8 cellular contexts compared by ENCODE assay signal in the genomic region with DNA sequence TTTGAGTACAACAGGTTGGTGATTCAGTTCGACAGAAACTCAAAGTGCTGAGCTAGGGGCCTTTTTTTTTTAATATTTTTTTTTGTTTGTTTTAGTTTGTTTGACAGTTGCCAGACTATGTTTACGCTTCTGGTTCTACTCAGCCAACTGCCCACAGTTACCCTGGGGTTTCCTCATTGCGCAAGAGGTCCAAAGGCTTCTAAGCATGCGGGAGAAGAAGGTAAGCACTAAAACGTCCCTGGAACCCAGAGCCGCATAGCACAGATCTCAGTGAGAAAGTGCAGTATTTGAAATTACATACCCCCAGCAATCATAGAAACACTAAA. TPM values are rescaled to one million over a fixed set of nuclear protein-coding genes. Genes with fewer than 3 reads are reported as not detected.
DNase-seq lines count a peak whose midpoint lies in the region; ATAC-seq and TF ChIP-seq lines count a peak whose summit lies in the region.

No MANE protein-coding gene starts in this region.

- peak overlapping the region; percentile 84 for H3K4me3 ChIP-seq in RWPE2 (ENCODE audit: severe bottlenecking)
- peak overlapping the region; percentile 44 to 65 for H3K4me3 ChIP-seq in gastroesophageal sphincter
- H3K4me3 ChIP-seq in parathyroid adenoma (ENCODE audit: low read depth, low read length): peak overlapping the region; percentile 62

- peak overlapping the region; percentile 72 for H2AFZ ChIP-seq in parathyroid adenoma

- H3K4me2 ChIP-seq in parathyroid adenoma (ENCODE audit: low read length): peak overlapping the region; percentile 44

- no peaks in the 10 kb centered on the region for H3K27me3 ChIP-seq in RWPE2 (ENCODE audit: insufficient read depth, poor library complexity, severe bottlenecking)
- H3K27me3 ChIP-seq in gastroesophageal sphincter: peaks cover 32% of the 10 kb centered on the region
- no peaks in the 10 kb centered on the region for H3K27me3 ChIP-seq in parathyroid adenoma (ENCODE audit: control insufficient read depth, insufficient read depth, low read length)

- no peak for DNase-seq in RWPE2 (ENCODE audit: low spot score)
- no peak for DNase-seq in RPMI8226
- no peak for DNase-seq in GOT3 (lab: John Stamatoyannopoulos, UW)
- no peak for DNase-seq in activated naive CD4-positive, alpha-beta T cell treated with Interleukin-2 at 50 U/mL for 16 hours

- H3K79me2 ChIP-seq in parathyroid adenoma: no peaks in the 10 kb centered on the region

- H3K36me3 ChIP-seq in ES-I3 (ENCODE audit: insufficient read depth, low read length): no peaks in the 10 kb centered on the region
- H3K36me3 ChIP-seq in RWPE2 (ENCODE audit: low read depth): peaks cover 8% of the 10 kb centered on the region; the same call in 1 of the 2 replicates
- no peaks in the 10 kb centered on the region for H3K36me3 ChIP-seq in gastroesophageal sphincter
- no peaks in the 10 kb centered on the region for H3K36me3 ChIP-seq in parathyroid adenoma (ENCODE audit: control insufficient read depth, insufficient read depth, low read length)

- TF ChIP-seq CTCF in RWPE2 (IDR thresholded peaks at IDR 0.05; ENCODE audit: poor library complexity, severe bottlenecking): no peak
- TF ChIP-seq CTCF in gastroesophageal sphincter (IDR thresholded peaks at IDR 0.05): no peak
- no peak for TF ChIP-seq CTCF in parathyroid adenoma (IDR thresholded peaks at IDR 0.05)

- TF ChIP-seq POLR2A in gastroesophageal sphincter (IDR thresholded peaks at IDR 0.05): no peak

- peak overlapping the region; percentile 29 for H3K27ac ChIP-seq in RWPE2 (ENCODE audit: poor library complexity, severe bottlenecking)
- H3K27ac ChIP-seq in gastroesophageal sphincter: peak overlapping the region in 2 of 4 donors; percentile 48 to 66
- H3K27ac ChIP-seq in parathyroid adenoma: no peak overlapping the region

- H3K4me1 ChIP-seq in ES-I3 (ENCODE audit: insufficient read depth, low read length): no peaks in the 10 kb centered on the region
- H3K4me1 ChIP-seq in RWPE2 (ENCODE audit: insufficient read depth, poor library complexity, severe bottlenecking): no peaks in the 10 kb centered on the region
- peaks cover 0 to 14% (median 12%) of the 10 kb centered on the region in 3 donors for H3K4me1 ChIP-seq in gastroesophageal sphincter
- H3K4me1 ChIP-seq in parathyroid adenoma: peaks cover 5% of the 10 kb centered on the region

- H3K9me3 ChIP-seq in ES-I3 (ENCODE audit: control insufficient read depth, insufficient read depth, low read length): no peaks in the 10 kb centered on the region
- no peaks in the 10 kb centered on the region for H3K9me3 ChIP-seq in RWPE2 (ENCODE audit: severe bottlenecking)
- no peaks in the 10 kb centered on the region for H3K9me3 ChIP-seq in gastroesophageal sphincter
- no peaks in the 10 kb centered on the region for H3K9me3 ChIP-seq in parathyroid adenoma (ENCODE audit: control insufficient read depth, low read length)

- 21 to 22% methylated on average over 2 to 4 of the region's 6 CpGs for WGBS in gastroesophageal sphincter (ENCODE audit: low coverage in 1 of 2), 2 donors

- peak overlapping the region; percentile 57; the same call in 1 of the 2 replicates for H3K9ac ChIP-seq in ES-I3 (ENCODE audit: low read depth, low read length)
- no peak overlapping the region for H3K9ac ChIP-seq in parathyroid adenoma

- ATAC-seq in HG02678 (IDR thresholded peaks at IDR 0.05; ENCODE audit: unreplicated experiment) (peak; percentile 15), RWPE2 (ENCODE audit: low read depth) (peak; percentile 15), gastroesophageal sphincter (no peak)

- TF ChIP-seq EP300 in gastroesophageal sphincter (IDR thresholded peaks at IDR 0.05): no peak

RNA-seq across cellular contexts. Expression of gene PRRG4, which starts 0.6 kb away (rescaled TPM):
- 1 to 10 TPM; 1.7 to 6.7 (median 2.5) TPM for total RNA-seq in gastroesophageal sphincter

RNA-seq across cellular contexts. Expression of gene CCDC73, which starts 35.9 kb away (rescaled TPM):
- total RNA-seq in gastroesophageal sphincter: not detected
